In genomic region chr17:40582328-40582901, GRCh38 we compare ENCODE assay signal across 9 cellular contexts. TPM values are rescaled to one million over a fixed set of nuclear protein-coding genes. Genes with fewer than 3 reads are reported as not detected.
DNase-seq lines count a peak whose midpoint lies in the region; ATAC-seq and TF ChIP-seq lines count a peak whose summit lies in the region.
"Had no signal": no experiment of that assay in that cellular context is flagged by ENCODE, and none has a peak within 500 bp of the region (broad histone marks: within the 10 kb centered on the region; RNA-seq: fewer than 3 reads in every experiment).

No MANE protein-coding gene starts in this region.

- H3K36me3 ChIP-seq in right lobe of liver = no peaks in the 10 kb centered on the region

- in situ Hi-C loops in ACHN (cut with HindIII; ENCODE audit: low pct_ligation_motif_present, low pct_unique_long_range_greater_than_20kb, low sequenced_read_pairs) = no loop called here

- intact Hi-C loops in Right ventricle myocardium superior (cut with DNase I) (no loop called here), cardiac septum (cut with DNase I) (no loop called here), right lobe of liver (cut with DNase I) (no loop called here)

- no peaks in the 10 kb centered on the region for H3K9me3 ChIP-seq in right lobe of liver

- H3K27me3 ChIP-seq in right lobe of liver = no peaks in the 10 kb centered on the region

- no peak for TF ChIP-seq CTCF in right lobe of liver (IDR thresholded peaks at IDR 0.05)

- no peak for TF ChIP-seq POLR2A in right lobe of liver (IDR thresholded peaks at IDR 0.05)

- peak; percentile 59 for ATAC-seq in Right ventricle myocardium superior (ENCODE audit: poor library complexity)
- ATAC-seq in HG03108 (IDR thresholded peaks at IDR 0.05; ENCODE audit: unreplicated experiment) = peak; percentile 87
- peak; percentile 65 to 74 (median 72) for ATAC-seq in right lobe of liver

- H3K4me3 ChIP-seq in right lobe of liver = no peak overlapping the region

- H3K27ac ChIP-seq in right lobe of liver = no peak overlapping the region
- H3K27ac ChIP-seq: C4-2B had no signal

- 43% methylated on average over 11 of the region's 11 CpGs for WGBS in right lobe of liver (ENCODE audit: insufficient coverage, low coverage, low lambda C conversion rate, missing lambda C conversion rate)

- H3K4me1 ChIP-seq in right lobe of liver = no peaks in the 10 kb centered on the region

- DNase-seq in Right ventricle myocardium superior (peak; percentile 75), cardiac septum (ENCODE audit: low spot score) (no peak), NCI-H510A (lab: John Stamatoyannopoulos, UW) (peak; percentile 78), activated T-helper 1 cell treated with Interleukin-2 at 50 U/mL for 16 hours (ENCODE audit: low read depth) (peak; percentile 65), right lobe of liver (peak in 1 of 3 donors; percentile 60), ACHN (no peak), amygdala (lab: John Stamatoyannopoulos, UW) (no peak)

RNA-seq across cellular contexts. Expression of gene CCR7, which starts 17.1 kb away (rescaled TPM):
- total RNA-seq in Right ventricle myocardium superior (not detected), cardiac septum (0.32 TPM), right lobe of liver (under 1 TPM in 4 of 6 experiments, not detected in 2; 0.12 to 0.58 (median 0.28) TPM)

Comparison
In these comparisons a context has a peak if more than half of its experiments do, and no peak if none do; other contexts are left out.
1. DNase-seq: peak in Right ventricle myocardium superior (single experiment), NCI-H510A (single experiment) and activated T-helper 1 cell treated with Interleukin-2 at 50 U/mL for 16 hours (single experiment); none in cardiac septum (single experiment), ACHN (single experiment) and amygdala (0 of 56).
2. Peak in every context shown above with its lines, with median percentiles within 50 percentile points of each other: ATAC-seq.